ENCODE assay signal across 10 cellular contexts in genomic region chr5:78699565-78700143, GRCh38. TPM values are rescaled to one million over a fixed set of nuclear protein-coding genes. Genes with fewer than 3 reads are reported as not detected.
A peak's percentile ranks its signal among the peaks of the same experiment; 100 is the strongest.
DNase-seq lines count a peak whose midpoint lies in the region; ATAC-seq and TF ChIP-seq lines count a peak whose summit lies in the region.
"Had no signal": no experiment of that assay in that cellular context is flagged by ENCODE, and none has a peak within 500 bp of the region (broad histone marks: within the 10 kb centered on the region; RNA-seq: fewer than 3 reads in every experiment).

No MANE protein-coding gene starts in this region.

- no peak overlapping the region for H3K18ac ChIP-seq in neuronal stem cell (ENCODE audit: low read length)

- no peak overlapping the region for H2BK5ac ChIP-seq in neuronal stem cell (ENCODE audit: low read length)

- H4K91ac ChIP-seq in neuronal stem cell (ENCODE audit: low read depth, low read length, poor library complexity), result no peak overlapping the region

- H3K27me3 ChIP-seq in colonic mucosa (no peaks in the 10 kb centered on the region), neuronal stem cell (ENCODE audit: control insufficient read depth in 3 of 3, insufficient read depth in 3 of 3, low read depth in 1 of 3, low read length in 3 of 3) (no peaks in the 10 kb centered on the region)

- CTCF ChIA-PET in WTC11 (lab: Charles Lee), result interaction anchor here (0.7 kb wide), 1 partner anchor 29 kb away, joined by 3 read pairs; no protein-coding TSS in a partner anchor

- H3K9me3 Mint-ChIP-seq in WTC11, result peaks cover 16% of the 10 kb centered on the region
- peaks cover 22% of the 10 kb centered on the region for H3K9me3 Mint-ChIP-seq in nephron progenitor cell

- H3K9ac ChIP-seq in colonic mucosa (ENCODE audit: low read depth in 2 of 2, low read length in 2 of 2), result no peak overlapping the region
- H3K9ac ChIP-seq in neuronal stem cell (ENCODE audit: low read depth, low read length, poor library complexity), result no peak overlapping the region

- ATAC-seq in WTC11 (no peak), HG02642 (IDR thresholded peaks at IDR 0.05; ENCODE audit: poor library complexity, unreplicated experiment) (no peak), left lobe of liver (no peak)

- H3K4me3 Mint-ChIP-seq in WTC11 (no peak overlapping the region), nephron progenitor cell (no peak overlapping the region)

- no peak overlapping the region for H2BK15ac ChIP-seq in neuronal stem cell (ENCODE audit: low read length)

- H3K4me2 ChIP-seq in neuronal stem cell (ENCODE audit: insufficient read depth, low read length, poor library complexity, severe bottlenecking), result no peak overlapping the region

- H3K36me3 ChIP-seq in colonic mucosa, result no peaks in the 10 kb centered on the region
- no peaks in the 10 kb centered on the region for H3K36me3 ChIP-seq in neuronal stem cell (replicated peaks in 1 of 2; ENCODE audit: control insufficient read depth in 2 of 2, insufficient read depth in 2 of 2, low read length in 2 of 2)

- H2BK12ac ChIP-seq in neuronal stem cell (ENCODE audit: low read length), result no peak overlapping the region

- no peak overlapping the region for H3K14ac ChIP-seq in neuronal stem cell (ENCODE audit: low read length)

- no peak overlapping the region for H4K8ac ChIP-seq in neuronal stem cell (ENCODE audit: low read depth, low read length)

- no peak overlapping the region for H3K4me3 ChIP-seq in colonic mucosa
- no peak overlapping the region for H3K4me3 ChIP-seq in neuronal stem cell (ENCODE audit: low read length in 2 of 2)

- H3K4me1 ChIP-seq in colonic mucosa (no peaks in the 10 kb centered on the region), neuronal stem cell (ENCODE audit: control insufficient read depth in 2 of 2, insufficient read depth in 1 of 2, low read depth in 1 of 2, low read length in 2 of 2) (no peaks in the 10 kb centered on the region)

- no peaks in the 10 kb centered on the region for H3K9me3 ChIP-seq in colonic mucosa
- no peaks in the 10 kb centered on the region for H3K9me3 ChIP-seq in neuronal stem cell (replicated peaks in 1 of 2; ENCODE audit: control insufficient read depth in 2 of 2, insufficient read depth in 1 of 2, low read depth in 1 of 2, low read length in 2 of 2)

- H3K23ac ChIP-seq in neuronal stem cell (ENCODE audit: low read depth, low read length, poor library complexity), result no peak overlapping the region

- no peak overlapping the region for H3K27ac ChIP-seq in colonic mucosa
- no peak overlapping the region for H3K27ac ChIP-seq in neuronal stem cell (replicated peaks; ENCODE audit: low read length)

- DNase-seq in CD1c-positive myeloid dendritic cell (ENCODE audit: extremely low spot score), result peak; percentile 62
- DNase-seq in NCI-H226, result peak; percentile 98
- peak; percentile 42 for DNase-seq in colonic mucosa
- DNase-seq in neuronal stem cell (ENCODE audit: low spot score), result no peak
- no peak for DNase-seq in WTC11 (ENCODE audit: low spot score)
- no peak for DNase-seq in left lobe of liver (ENCODE audit: low spot score)
- no peak for DNase-seq in nephron progenitor cell
- DNase-seq: NCI-H748 treated with DMSO at 0.1 percent for 48 hours; stimulated activated CD4-positive, alpha-beta T cell treated with anti-CD3 and anti-CD28 coated beads, Interleukin-4, amount 100 ng/mL, for 4 hours had no signal

- POLR2A ChIA-PET in WTC11 (lab: Charles Lee), result no interaction called here

- H3K27ac Mint-ChIP-seq in WTC11 (no peak overlapping the region), nephron progenitor cell (no peak overlapping the region)

- no peak overlapping the region for H2BK120ac ChIP-seq in neuronal stem cell (ENCODE audit: low read depth, low read length)

- no peaks in the 10 kb centered on the region for H3K4me1 Mint-ChIP-seq in WTC11
- H3K4me1 Mint-ChIP-seq in nephron progenitor cell, result peaks cover 5% of the 10 kb centered on the region

- peaks cover 10% of the 10 kb centered on the region for H3K36me3 Mint-ChIP-seq in WTC11
- peaks cover 12% of the 10 kb centered on the region for H3K36me3 Mint-ChIP-seq in nephron progenitor cell (ENCODE audit: low read depth)

- H3K79me1 ChIP-seq in neuronal stem cell (ENCODE audit: low read depth, low read length), result no peaks in the 10 kb centered on the region

- H3K4ac ChIP-seq in neuronal stem cell (ENCODE audit: low read length), result no peak overlapping the region

- TF ChIP-seq CTCF in colonic mucosa (IDR thresholded peaks at IDR 0.05) (no peak), WTC11 (IDR thresholded peaks at IDR 0.05) (no peak), nephron progenitor cell (IDR thresholded peaks at IDR 0.05) (no peak)

- peak overlapping the region; percentile 55 for H2AFZ ChIP-seq in neuronal stem cell (ENCODE audit: low read length)

- H2AK5ac ChIP-seq in neuronal stem cell (ENCODE audit: low read depth, low read length), result no peak overlapping the region

- H3K27me3 Mint-ChIP-seq in WTC11 (ENCODE audit: low read depth) (no peaks in the 10 kb centered on the region; the same call in 1 of the 2 replicates), nephron progenitor cell (ENCODE audit: low read depth, poor library complexity) (no peaks in the 10 kb centered on the region)

- intact Hi-C loops in colonic mucosa (cut with DNase I), result no loop called here

- WGBS in neuronal stem cell (ENCODE audit: extremely low coverage in 2 of 2, insufficient read length in 2 of 2, insufficient replicate concordance in 1 of 2), 2 donors, result no CpG with 5 or more reads among the region's 6 CpGs

TF ChIP-seq in WTC11, 78 proteins besides CTCF, POLR2A, EP300 and RAD21:
- TF ChIP-seq ZMAT4 (CRISPR knock-in tag; IDR thresholded peaks at IDR 0.05), result no peak
- no peak for TF ChIP-seq RELA (CRISPR knock-in tag; IDR thresholded peaks at IDR 0.05; ENCODE audit: borderline replicate concordance)
TF ChIP-seq in WTC11: peak in this region for 0.

RNA-seq across cellular contexts. Expression of gene LHFPL2, which starts 51.1 kb away (rescaled TPM):
- 10 to 100 TPM; 35.5 to 39.2 TPM for total RNA-seq in colonic mucosa
- polyA plus RNA-seq in neuronal stem cell (2013, experiment 1 of 2), result 10.8 TPM
- 11.6 TPM for polyA plus RNA-seq in neuronal stem cell (2013, experiment 2 of 2)
- total RNA-seq in WTC11 (2021), result 34.4 to 40.6 TPM (median 36.6 TPM) in 3 replicates
- 2.4 TPM for total RNA-seq in left lobe of liver

Comparison
In these comparisons a context has a peak if more than half of its experiments do, and no peak if none do; other contexts are left out.
1. DNase-seq: peak in CD1c-positive myeloid dendritic cell (single experiment), NCI-H226 (single experiment) and colonic mucosa (single experiment); none in neuronal stem cell (single experiment), WTC11 (single experiment), left lobe of liver (single experiment) and nephron progenitor cell (single experiment).
2. RNA of gene LHFPL2, which starts 51.1 kb away (total RNA-seq): 34.4 to 40.6 TPM in WTC11 and 35.5 to 39.2 TPM in colonic mucosa; 2.4 TPM in left lobe of liver (single experiment); every median in the first group is over 10 times any median in the second.